In genomic region chr10:135601-136464, GRCh38 we compare ENCODE assay signal across 8 cellular contexts. TPM values are rescaled to one million over a fixed set of nuclear protein-coding genes. Genes with fewer than 3 reads are reported as not detected.
DNase-seq lines count a peak whose midpoint lies in the region; ATAC-seq and TF ChIP-seq lines count a peak whose summit lies in the region.

No MANE protein-coding gene starts in this region.

- no peaks in the 10 kb centered on the region for H3K27me3 Mint-ChIP-seq in activated naive CD4-positive, alpha-beta T cell treated with anti-CD3 and anti-CD28 coated beads, Interleukin-2, amount 50 U/mL, for 24 hours
- peaks cover 8% of the 10 kb centered on the region for H3K27me3 Mint-ChIP-seq in glutamatergic neuron (ENCODE audit: unreplicated experiment)

- H3K9me3 ChIP-seq in osteoblast (ENCODE audit: low read depth, low read length): no peaks in the 10 kb centered on the region
- H3K9me3 ChIP-seq in thymus (ENCODE audit: control insufficient read depth): no peaks in the 10 kb centered on the region

- H3K4me1 ChIP-seq in osteoblast (ENCODE audit: insufficient read depth, low read length) (peaks cover 44% of the 10 kb centered on the region), thymus (ENCODE audit: control insufficient read depth, insufficient read depth, low read length) (peaks cover 11% of the 10 kb centered on the region)

- peaks cover 50% of the 10 kb centered on the region for H3K79me2 ChIP-seq in osteoblast (ENCODE audit: insufficient read depth, low read length)

- H3K4me3 ChIP-seq in osteoblast (ENCODE audit: insufficient read depth, low read length) (peak overlapping the region; percentile 82), thymus (ENCODE audit: low read length) (peak overlapping the region; percentile 93)

- no peaks in the 10 kb centered on the region for H3K36me3 ChIP-seq in osteoblast (ENCODE audit: insufficient read depth, low read length)
- H3K36me3 ChIP-seq in thymus (ENCODE audit: control insufficient read depth, insufficient read depth): no peaks in the 10 kb centered on the region

- peak overlapping the region; percentile 99 for H3K4me2 ChIP-seq in osteoblast (ENCODE audit: insufficient read depth, low read length)

- TF ChIP-seq CTCF in C4-2B (conservative IDR thresholded peaks at IDR 0.05) (no peak), glutamatergic neuron (IDR thresholded peaks at IDR 0.05; ENCODE audit: partially characterized antibody, unreplicated experiment) (no peak), osteoblast (IDR thresholded peaks at IDR 0.05; ENCODE audit: extremely low read depth, low read depth, low read length) (no peak)

- H3K27me3 ChIP-seq in osteoblast (ENCODE audit: insufficient read depth, low read length) (no peaks in the 10 kb centered on the region), thymus (ENCODE audit: control insufficient read depth, insufficient read depth) (peaks cover 6% of the 10 kb centered on the region)

- no peaks in the 10 kb centered on the region for H3K9me3 Mint-ChIP-seq in activated naive CD4-positive, alpha-beta T cell treated with anti-CD3 and anti-CD28 coated beads, Interleukin-2, amount 50 U/mL, for 24 hours
- peaks cover 10% of the 10 kb centered on the region for H3K9me3 Mint-ChIP-seq in glutamatergic neuron (ENCODE audit: unreplicated experiment)

- H2AFZ ChIP-seq in osteoblast (ENCODE audit: low read length): peak overlapping the region; percentile 71

- H3K36me3 Mint-ChIP-seq in activated naive CD4-positive, alpha-beta T cell treated with anti-CD3 and anti-CD28 coated beads, Interleukin-2, amount 50 U/mL, for 24 hours: no peaks in the 10 kb centered on the region
- H3K36me3 Mint-ChIP-seq in glutamatergic neuron (ENCODE audit: unreplicated experiment): no peaks in the 10 kb centered on the region

- ATAC-seq in GM19324 (IDR thresholded peaks at IDR 0.05; ENCODE audit: low FRiP score, unreplicated experiment) (peak; percentile 46), HG03439 (IDR thresholded peaks at IDR 0.05; ENCODE audit: unreplicated experiment) (peak; percentile 37)

- peaks cover 46% of the 10 kb centered on the region for H3K4me1 Mint-ChIP-seq in activated naive CD4-positive, alpha-beta T cell treated with anti-CD3 and anti-CD28 coated beads, Interleukin-2, amount 50 U/mL, for 24 hours
- H3K4me1 Mint-ChIP-seq in glutamatergic neuron (ENCODE audit: low read depth, unreplicated experiment): peaks cover 2% of the 10 kb centered on the region

- H3K27ac Mint-ChIP-seq in activated naive CD4-positive, alpha-beta T cell treated with anti-CD3 and anti-CD28 coated beads, Interleukin-2, amount 50 U/mL, for 24 hours: peak overlapping the region; percentile 90
- peak overlapping the region; percentile 89 for H3K27ac Mint-ChIP-seq in glutamatergic neuron (ENCODE audit: unreplicated experiment)

- WGBS in thymus: under 1% methylated on average over 111 of the region's 112 CpGs

- H3K4me3 Mint-ChIP-seq in activated naive CD4-positive, alpha-beta T cell treated with anti-CD3 and anti-CD28 coated beads, Interleukin-2, amount 50 U/mL, for 24 hours: peak overlapping the region; percentile 89
- H3K4me3 Mint-ChIP-seq in glutamatergic neuron (ENCODE audit: unreplicated experiment): peak overlapping the region; percentile 86

- peaks cover 34% of the 10 kb centered on the region for H4K20me1 ChIP-seq in osteoblast (ENCODE audit: insufficient read depth, low read length)

- DNase-seq in SHP77 (lab: John Stamatoyannopoulos, UW) (peak; percentile 39 to 53), glutamatergic neuron (peak; percentile 69), osteoblast (ENCODE audit: insufficient read length, low spot score, missing footprints) (peak; percentile 93)

- H3K27ac ChIP-seq in C4-2B: peak overlapping the region; percentile 98
- H3K27ac ChIP-seq in osteoblast (ENCODE audit: low read depth, low read length): peak overlapping the region; percentile 61
- peak overlapping the region; percentile 89 for H3K27ac ChIP-seq in thymus (ENCODE audit: low read depth)

RNA-seq across cellular contexts. Expression of gene ZMYND11, which starts 0.6 kb away (rescaled TPM):
- total RNA-seq in glutamatergic neuron (ENCODE audit: unreplicated experiment) (26.6 TPM), osteoblast (56.5 and 60.4 TPM in 2 replicates)
- polyA plus RNA-seq in thymus: 45.0 TPM

Comparison
In these comparisons a context has a peak if more than half of its experiments do, and no peak if none do; other contexts are left out.
1. Peak in every context shown above with its lines: DNase-seq, ATAC-seq, H3K4me3 ChIP-seq and H3K27ac ChIP-seq.